In genomic region chrX:53685711-53686110, GRCh38 we compare ENCODE assay signal across 8 cellular contexts. TPM values are rescaled to one million over a fixed set of nuclear protein-coding genes. Genes with fewer than 3 reads are reported as not detected.
A peak's percentile ranks its signal among the peaks of the same experiment; 100 is the strongest.
DNase-seq lines count a peak whose midpoint lies in the region; ATAC-seq and TF ChIP-seq lines count a peak whose summit lies in the region.

No MANE protein-coding gene starts in this region.

- H3K4me3 Mint-ChIP-seq in CD14-positive monocyte, result peak overlapping the region; percentile 87 to 93
- peak overlapping the region; percentile 88 to 94 (median 94) for H3K4me3 Mint-ChIP-seq in IgD-negative memory B cell

- H3K4me3 ChIP-seq in ascending aorta, result peak overlapping the region; percentile 59 to 71

- DNase-seq in CD14-positive monocyte (ENCODE audit: low spot score) (no peak), ascending aorta (ENCODE audit: low spot score in 2 of 2) (no peak), medulla oblongata (ENCODE audit: extremely low spot score) (peak; percentile 2), islet precursor cell (no peak), NCI-H2081 treated with DMSO at 0.1 percent for 48 hours (lab: John Stamatoyannopoulos, UW) (no peak)

- intact Hi-C loops in CD14-positive monocyte (cut with micrococcal nuclease), result loop anchor here (10.0 kb wide), 3 partner anchors 359 to 1119 kb away; partner anchors contain the start of genes GNL3L (in 1 of the 2), MAGED2 (in 1 of the 2) and PHF8 (in 1 of the 2)
- intact Hi-C loops in ascending aorta (cut with DNase I), result loop anchor here (2.0 to 10.0 kb wide), 7 partner anchors 62 to 1319 kb away; partner anchors contain the start of genes APEX2, FAM120C, MAGED2 and TSPYL2

- H3K9me3 Mint-ChIP-seq in CD14-positive monocyte (peaks cover 0 to 29% (median 7%) of the 10 kb centered on the region in 7 donors), IgD-negative memory B cell (no peaks in the 10 kb centered on the region)

- H3K36me3 Mint-ChIP-seq in CD14-positive monocyte (peaks cover 6 to 9% of the 10 kb centered on the region in 2 donors), IgD-negative memory B cell (peaks cover 3% of the 10 kb centered on the region)

- no peaks in the 10 kb centered on the region for H3K9me3 ChIP-seq in ascending aorta

- TF ChIP-seq CTCF in CD14-positive monocyte (IDR thresholded peaks at IDR 0.05), result no peak
- TF ChIP-seq CTCF in ascending aorta (IDR thresholded peaks at IDR 0.05), result no peak

- H3K36me3 ChIP-seq in ascending aorta, result no peaks in the 10 kb centered on the region

- H3K4me1 Mint-ChIP-seq in CD14-positive monocyte (peaks cover 29% of the 10 kb centered on the region), IgD-negative memory B cell (peaks cover 7 to 21% (median 10%) of the 10 kb centered on the region in 3 donors)

- H3K27me3 Mint-ChIP-seq in CD14-positive monocyte (ENCODE audit: low read depth in 3 of 3), result peaks cover 2 to 17% (median 3%) of the 10 kb centered on the region in 3 donors
- no peaks in the 10 kb centered on the region for H3K27me3 Mint-ChIP-seq in IgD-negative memory B cell

- no peaks in the 10 kb centered on the region for H3K27me3 ChIP-seq in ascending aorta

- ATAC-seq in HG02852 (IDR thresholded peaks at IDR 0.05; ENCODE audit: unreplicated experiment) (no peak), GM19023 (IDR thresholded peaks at IDR 0.05; ENCODE audit: unreplicated experiment) (no peak)

- H3K4me1 ChIP-seq in ascending aorta, result no peaks in the 10 kb centered on the region

- H3K27ac Mint-ChIP-seq in CD14-positive monocyte, result peak overlapping the region; percentile 50 to 88 (median 66)
- H3K27ac Mint-ChIP-seq in IgD-negative memory B cell, result peak overlapping the region; percentile 17 to 91 (median 78)

- peak overlapping the region; percentile 79 to 84 for H3K27ac ChIP-seq in ascending aorta

RNA-seq across cellular contexts. Expression of gene HUWE1, which starts 0.8 kb away (rescaled TPM):
- polyA plus RNA-seq in CD14-positive monocyte (1 to 10 TPM; 1.8 to 4.3 TPM), IgD-negative memory B cell (17.5 TPM)
- total RNA-seq in ascending aorta, result 135 TPM
